ENCODE assay signal across 9 cellular contexts in genomic region chr7:116576350-116577319, GRCh38. TPM values are rescaled to one million over a fixed set of nuclear protein-coding genes. Genes with fewer than 3 reads are reported as not detected.
DNase-seq lines count a peak whose midpoint lies in the region; ATAC-seq and TF ChIP-seq lines count a peak whose summit lies in the region.
"Had no signal": no experiment of that assay in that cellular context is flagged by ENCODE, and none has a peak within 500 bp of the region (broad histone marks: within the 10 kb centered on the region; RNA-seq: fewer than 3 reads in every experiment).

No MANE protein-coding gene starts in this region.

- no peaks in the 10 kb centered on the region for H3K79me2 ChIP-seq in neural progenitor cell (ENCODE audit: low read depth)

- TF ChIP-seq CTCF in neural progenitor cell (IDR thresholded peaks at IDR 0.05): no peak

- H4K20me1 ChIP-seq in neural progenitor cell (ENCODE audit: low read depth): no peaks in the 10 kb centered on the region

- H3K27ac ChIP-seq in neural progenitor cell: no peak overlapping the region

- ATAC-seq in GM18511 (IDR thresholded peaks at IDR 0.05; ENCODE audit: unreplicated experiment) (peak; percentile 42), HG02973 (IDR thresholded peaks at IDR 0.05; ENCODE audit: unreplicated experiment) (peak; percentile 13)

- H3K9me3 ChIP-seq in neural progenitor cell (ENCODE audit: low read depth): no peaks in the 10 kb centered on the region

- H3K4me1 Mint-ChIP-seq in neural progenitor cell: peaks cover 8% of the 10 kb centered on the region

- no peaks in the 10 kb centered on the region for H3K27me3 ChIP-seq in neural progenitor cell

- H3K4me3 Mint-ChIP-seq in neural progenitor cell: no peak overlapping the region
- H3K4me3 Mint-ChIP-seq: IgD-negative memory B cell had no signal

- H3K27me3 Mint-ChIP-seq in neural progenitor cell (ENCODE audit: insufficient read depth, low read depth): peaks cover 2% of the 10 kb centered on the region
- H3K27me3 Mint-ChIP-seq: IgD-negative memory B cell had no signal

- peaks cover 2% of the 10 kb centered on the region for H3K9me3 Mint-ChIP-seq in neural progenitor cell
- H3K9me3 Mint-ChIP-seq: IgD-negative memory B cell had no signal

- no peaks in the 10 kb centered on the region for H3F3A ChIP-seq in neural progenitor cell (ENCODE audit: low read depth)

- H3K4me3 ChIP-seq in neural progenitor cell: no peak overlapping the region

- H2AFZ ChIP-seq in neural progenitor cell (replicated peaks): no peak overlapping the region

- H3K36me3 ChIP-seq in neural progenitor cell: no peaks in the 10 kb centered on the region

- H3K36me3 Mint-ChIP-seq in neural progenitor cell: no peaks in the 10 kb centered on the region

- H3K9ac ChIP-seq in neural progenitor cell: no peak overlapping the region

- no peaks in the 10 kb centered on the region for H3K4me1 ChIP-seq in neural progenitor cell

- H3K4me2 ChIP-seq in neural progenitor cell: no peak overlapping the region

- H3K27ac Mint-ChIP-seq in neural progenitor cell: no peak overlapping the region
- H3K27ac Mint-ChIP-seq: IgD-negative memory B cell had no signal

- DNase-seq in amniotic epithelial cell (ENCODE audit: low read depth) (peak; percentile 84), myocyte (ENCODE audit: low read depth) (peak; percentile 89), epidermal melanocyte (ENCODE audit: insufficient read length, low spot score) (no peak), NCI-H1417 (lab: John Stamatoyannopoulos, UW) (no peak), neural progenitor cell (ENCODE audit: low spot score) (no peak)
- DNase-seq in stimulated activated naive CD4-positive, alpha-beta T cell (lab: John Stamatoyannopoulos, UW): no peak

RNA-seq across cellular contexts. Expression of gene CAV1, which starts 51.8 kb away (rescaled TPM):
- 213 and 259 TPM in 2 replicates for total RNA-seq in myocyte
- 443 TPM for polyA plus RNA-seq in myocyte (2012)
- 0.19 and 1.2 TPM in 2 replicates for total RNA-seq in neural progenitor cell (ENCODE audit: low replicate concordance)

Comparison
In these comparisons a context has a peak if more than half of its experiments do, and no peak if none do; other contexts are left out.
1. DNase-seq: peak in amniotic epithelial cell (single experiment) and myocyte (single experiment); none in epidermal melanocyte (single experiment), stimulated activated naive CD4-positive, alpha-beta T cell (0 of 6), NCI-H1417 (0 of 3) and neural progenitor cell (single experiment).
2. RNA of gene CAV1, which starts 51.8 kb away (total RNA-seq): 213 to 259 TPM in myocyte; 0.19 to 1.2 TPM in neural progenitor cell; every median in the first group is over 10 times any median in the second.